Comparison of ENCODE assay signal across 22 cellular contexts in genomic region chr11:46888636-46889035, GRCh38. TPM values are rescaled to one million over a fixed set of nuclear protein-coding genes. Genes with fewer than 3 reads are reported as not detected.
A peak's percentile ranks its signal among the peaks of the same experiment; 100 is the strongest.
DNase-seq lines count a peak whose midpoint lies in the region; ATAC-seq and TF ChIP-seq lines count a peak whose summit lies in the region.
"Had no signal": no experiment of that assay in that cellular context is flagged by ENCODE, and none has a peak within 500 bp of the region (broad histone marks: within the 10 kb centered on the region; RNA-seq: fewer than 3 reads in every experiment).

No MANE protein-coding gene starts in this region.

- peaks cover 0 to 4% (median 0%) of the 10 kb centered on the region in 7 donors for H3K27me3 ChIP-seq in spleen (replicated peaks in 1 of 7)
- H3K27me3 ChIP-seq: BE2C; BLaER1 treated with 17β-estradiol and CSF1 and Interleukin-3, amounts not matched to agents 10 nM and 100 nM had no signal

- H3K4me3 ChIP-seq in spleen, result no peak overlapping the region
- H3K4me3 ChIP-seq: A549; BLaER1 treated with 17β-estradiol and CSF1 and Interleukin-3, amounts not matched to agents 10 nM and 100 nM; GM23248 had no signal

- no peak for TF ChIP-seq CTCF in spleen (IDR thresholded peaks at IDR 0.05 in 8 of 11, conservative IDR thresholded peaks at IDR 0.05 in 3 of 11)
- TF ChIP-seq CTCF in CD14-positive monocyte (IDR thresholded peaks at IDR 0.05), result no peak

- peak; percentile 27 for DNase-seq in NCI-H2171 treated with DMSO at 0.1 percent for 48 hours (lab: John Stamatoyannopoulos, UW)
- DNase-seq in NCI-H2171 (lab: John Stamatoyannopoulos, UW), result no peak
- peak; percentile 44 for DNase-seq in NCI-H69 (lab: John Stamatoyannopoulos, UW)
- peak; percentile 55 for DNase-seq in myocyte (ENCODE audit: low read depth)
- peak; percentile 14 for DNase-seq in spleen
- no peak for DNase-seq in activated CD4-positive, alpha-beta T cell treated with anti-CD3 and anti-CD28 coated beads for 4 hours
- DNase-seq in CD14-positive monocyte (ENCODE audit: low spot score), result no peak
- DNase-seq: 8988T; ACHN; AML-193; BE2C; Calu3; CD4-positive, alpha-beta memory T cell; COR-L47; EL; GF-D8; GM23248; H7; HCEC 1CT had no signal

- no peaks in the 10 kb centered on the region for H3K9me3 ChIP-seq in spleen
- H3K9me3 ChIP-seq: A549; BE2C; BLaER1 treated with 17β-estradiol and CSF1 and Interleukin-3, amounts not matched to agents 10 nM and 100 nM had no signal

- TF ChIP-seq POLR2A in spleen (IDR thresholded peaks at IDR 0.05), result no peak

- intact Hi-C loops in spleen (cut with DNase I; ENCODE audit: low total_unique reads) (loop anchor here (2.0 kb wide), 1 partner anchor 264 kb away; no protein-coding TSS in a partner anchor), CD14-positive monocyte (cut with micrococcal nuclease) (loop anchor here (2.0 kb wide), 2 partner anchors 264 to 268 kb away; no protein-coding TSS in a partner anchor)

- H3K36me3 ChIP-seq in spleen, result peaks cover 0 to 13% (median 0%) of the 10 kb centered on the region in 6 donors
- H3K36me3 ChIP-seq: BE2C; BLaER1 treated with 17β-estradiol and CSF1 and Interleukin-3, amounts not matched to agents 10 nM and 100 nM had no signal

- H3K27ac Mint-ChIP-seq in activated T-helper 17 cell treated with anti-CD3 and anti-CD28 coated beads, Interleukin-2, amount 50 U/mL, for 72 hours, result no peak overlapping the region
- H3K27ac Mint-ChIP-seq in CD14-positive monocyte, result peak overlapping the region in 1 of 7 donors; percentile 45
- H3K27ac Mint-ChIP-seq: CD4-positive, alpha-beta memory T cell had no signal

- ATAC-seq in activated T-helper 17 cell treated with anti-CD3 and anti-CD28 coated beads, Interleukin-2, amount 50 U/mL, for 72 hours (replicated peaks), result no peak

- no peaks in the 10 kb centered on the region for H3K4me1 Mint-ChIP-seq in activated T-helper 17 cell treated with anti-CD3 and anti-CD28 coated beads, Interleukin-2, amount 50 U/mL, for 72 hours
- H3K4me1 Mint-ChIP-seq in CD14-positive monocyte, result peaks cover 2% of the 10 kb centered on the region

- H3K27me3 Mint-ChIP-seq in activated T-helper 17 cell treated with anti-CD3 and anti-CD28 coated beads, Interleukin-2, amount 50 U/mL, for 72 hours, result peaks cover 11% of the 10 kb centered on the region
- H3K27me3 Mint-ChIP-seq in CD14-positive monocyte (ENCODE audit: low read depth in 3 of 3), result peaks cover 0 to 1% (median 0%) of the 10 kb centered on the region in 3 donors

- no peaks in the 10 kb centered on the region for H3K36me3 Mint-ChIP-seq in activated T-helper 17 cell treated with anti-CD3 and anti-CD28 coated beads, Interleukin-2, amount 50 U/mL, for 72 hours (ENCODE audit: low read depth)
- H3K36me3 Mint-ChIP-seq in CD14-positive monocyte, result no peaks in the 10 kb centered on the region
- H3K36me3 Mint-ChIP-seq: CD4-positive, alpha-beta memory T cell had no signal

- WGBS in spleen, 5 donors, result 79 to 89% (median 87%) methylated on average over 5 of the region's 5 CpGs

- no peak overlapping the region for H3K27ac ChIP-seq in spleen
- H3K27ac ChIP-seq: A549; BLaER1 treated with 17β-estradiol and CSF1 and Interleukin-3, amounts not matched to agents 10 nM and 100 nM; GM23248 had no signal

- peaks cover 0 to 6% (median 4%) of the 10 kb centered on the region in 6 donors for H3K4me1 ChIP-seq in spleen
- H3K4me1 ChIP-seq: A549, BE2C had no signal

- no peak overlapping the region for H3K4me3 Mint-ChIP-seq in activated T-helper 17 cell treated with anti-CD3 and anti-CD28 coated beads, Interleukin-2, amount 50 U/mL, for 72 hours
- H3K4me3 Mint-ChIP-seq in CD14-positive monocyte, result no peak overlapping the region
- H3K4me3 Mint-ChIP-seq: CD4-positive, alpha-beta memory T cell had no signal

- H3K9me3 Mint-ChIP-seq in activated T-helper 17 cell treated with anti-CD3 and anti-CD28 coated beads, Interleukin-2, amount 50 U/mL, for 72 hours, result no peaks in the 10 kb centered on the region
- peaks cover 0 to 3% (median 0%) of the 10 kb centered on the region in 7 donors for H3K9me3 Mint-ChIP-seq in CD14-positive monocyte
- H3K9me3 Mint-ChIP-seq: CD4-positive, alpha-beta memory T cell had no signal

RNA-seq across cellular contexts. Expression of gene LRP4, which starts 29.7 kb away (rescaled TPM):
- total RNA-seq in myocyte (7.6 and 9.6 TPM in 2 replicates), spleen (10 to 100 TPM; 13.2 to 30.7 (median 23.9) TPM)
- polyA plus RNA-seq in myocyte (2012), result 15.0 TPM
- polyA plus RNA-seq in spleen (1 to 10 TPM in 2 of 3 donors, under 1 TPM in 1; 0.88 to 7.0 (median 3.6) TPM), CD14-positive monocyte (not detected)
- under 1 TPM; 0.08 to 0.11 TPM for total RNA-seq in activated T-helper 17 cell treated with anti-CD3 and anti-CD28 coated beads, Interleukin-2, amount 50 U/mL, for 72 hours
- total RNA-seq: CD4-positive, alpha-beta memory T cell had no signal
- polyA plus RNA-seq: CD4-positive, alpha-beta memory T cell had no signal

RNA-seq across cellular contexts. Expression of gene CKAP5, which starts 42.6 kb away (rescaled TPM):
- total RNA-seq in myocyte (63.8 and 68.0 TPM in 2 replicates), spleen (10 to 100 TPM; 32.8 to 55.4 (median 46.0) TPM)
- 26.2 TPM for polyA plus RNA-seq in myocyte (2012)
- polyA plus RNA-seq in spleen (1 to 10 TPM; 6.5 to 8.5 (median 7.9) TPM), CD14-positive monocyte (10 to 100 TPM in 1 of 2 donors, 1 to 10 TPM in 1; 6.4 to 10.2 TPM)
- 100 to 1,000 TPM; 104 to 140 TPM for total RNA-seq in activated T-helper 17 cell treated with anti-CD3 and anti-CD28 coated beads, Interleukin-2, amount 50 U/mL, for 72 hours

RNA-seq across cellular contexts. Expression of gene CSTPP1, which starts 47.9 kb away (rescaled TPM):
- total RNA-seq in myocyte, result 20.2 and 22.0 TPM in 2 replicates
- 38.9 TPM for polyA plus RNA-seq in myocyte (2012)
- total RNA-seq in spleen, result 10 to 100 TPM; 10.9 to 23.0 (median 16.2) TPM
- 10 to 100 TPM in 1 of 3 donors, 1 to 10 TPM in 2; 8.6 to 10.8 (median 9.8) TPM for polyA plus RNA-seq in spleen
- total RNA-seq in activated T-helper 17 cell treated with anti-CD3 and anti-CD28 coated beads, Interleukin-2, amount 50 U/mL, for 72 hours, result 10 to 100 TPM; 15.2 to 19.4 TPM
- 1 to 10 TPM; 5.9 to 6.5 TPM for polyA plus RNA-seq in CD14-positive monocyte

Comparison
In these comparisons a context has a peak if more than half of its experiments do, and no peak if none do; other contexts are left out.
1. DNase-seq: peak in NCI-H2171 treated with DMSO at 0.1 percent for 48 hours (single experiment), NCI-H69 (single experiment), myocyte (single experiment) and spleen (single experiment); none in NCI-H2171 (single experiment), activated CD4-positive, alpha-beta T cell treated with anti-CD3 and anti-CD28 coated beads for 4 hours (0 of 2) and CD14-positive monocyte (single experiment).